Comparison of ENCODE assay signal across 1 cellular context in genomic region chr3:58332575-58333179, GRCh38.
TF ChIP-seq lines count a peak whose summit lies in the region.

TSS of gene PXK (plus strand) at chr3:58332892. CDS start at chr3:58332989, 97 bp downstream.

TF ChIP-seq in GM12878, 131 proteins besides CTCF, POLR2A, EP300 and RAD21 (continued from another document):
- TF ChIP-seq, protein P1, sequence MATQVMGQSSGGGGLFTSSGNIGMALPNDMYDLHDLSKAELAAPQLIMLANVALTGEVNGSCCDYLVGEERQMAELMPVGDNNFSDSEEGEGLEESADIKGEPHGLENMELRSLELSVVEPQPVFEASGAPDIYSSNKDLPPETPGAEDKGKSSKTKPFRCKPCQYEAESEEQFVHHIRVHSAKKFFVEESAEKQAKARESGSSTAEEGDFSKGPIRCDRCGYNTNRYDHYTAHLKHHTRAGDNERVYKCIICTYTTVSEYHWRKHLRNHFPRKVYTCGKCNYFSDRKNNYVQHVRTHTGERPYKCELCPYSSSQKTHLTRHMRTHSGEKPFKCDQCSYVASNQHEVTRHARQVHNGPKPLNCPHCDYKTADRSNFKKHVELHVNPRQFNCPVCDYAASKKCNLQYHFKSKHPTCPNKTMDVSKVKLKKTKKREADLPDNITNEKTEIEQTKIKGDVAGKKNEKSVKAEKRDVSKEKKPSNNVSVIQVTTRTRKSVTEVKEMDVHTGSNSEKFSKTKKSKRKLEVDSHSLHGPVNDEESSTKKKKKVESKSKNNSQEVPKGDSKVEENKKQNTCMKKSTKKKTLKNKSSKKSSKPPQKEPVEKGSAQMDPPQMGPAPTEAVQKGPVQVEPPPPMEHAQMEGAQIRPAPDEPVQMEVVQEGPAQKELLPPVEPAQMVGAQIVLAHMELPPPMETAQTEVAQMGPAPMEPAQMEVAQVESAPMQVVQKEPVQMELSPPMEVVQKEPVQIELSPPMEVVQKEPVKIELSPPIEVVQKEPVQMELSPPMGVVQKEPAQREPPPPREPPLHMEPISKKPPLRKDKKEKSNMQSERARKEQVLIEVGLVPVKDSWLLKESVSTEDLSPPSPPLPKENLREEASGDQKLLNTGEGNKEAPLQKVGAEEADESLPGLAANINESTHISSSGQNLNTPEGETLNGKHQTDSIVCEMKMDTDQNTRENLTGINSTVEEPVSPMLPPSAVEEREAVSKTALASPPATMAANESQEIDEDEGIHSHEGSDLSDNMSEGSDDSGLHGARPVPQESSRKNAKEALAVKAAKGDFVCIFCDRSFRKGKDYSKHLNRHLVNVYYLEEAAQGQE (IDR thresholded peaks at IDR 0.05; ENCODE audit: low read depth, low read length) = 0 out of 2 replicates have a peak, but pooled peaks have one; percentile 3
- TF ChIP-seq MEF2A (IDR thresholded peaks at IDR 0.05; ENCODE audit: insufficient read depth, low read depth, low read length) (peak; percentile 64), TAF1 (IDR thresholded peaks at IDR 0.05; ENCODE audit: borderline replicate concordance, low read depth, low read length) (peak; percentile 78; the same call in 1 of the 2 replicates), EED (IDR thresholded peaks at IDR 0.05; ENCODE audit: low read depth) (0 out of 2 replicates have a peak, but pooled peaks have one; percentile 38), CHD2 (IDR thresholded peaks at IDR 0.05; ENCODE audit: borderline replicate concordance, low read depth, low read length) (0 out of 2 replicates have a peak, but pooled peaks have one; percentile 49), CREB1 (IDR thresholded peaks at IDR 0.05; ENCODE audit: low read depth) (peak; percentile 81; the same call in 1 of the 2 replicates), CBX5 (IDR thresholded peaks at IDR 0.05; ENCODE audit: low read depth) (peak; percentile 95), ZNF384 (IDR thresholded peaks at IDR 0.05; ENCODE audit: borderline replicate concordance, low read depth, low read length) (no peak), ETV6 (conservative IDR thresholded peaks at IDR 0.05 in 1 of 2, IDR thresholded peaks at IDR 0.05 in 1 of 2; ENCODE audit: borderline replicate concordance in 1 of 2, low read depth in 1 of 2) (peak in 1 of 2 experiments; percentile 39; a peak in 1 of 4 replicates), ATF7 (IDR thresholded peaks at IDR 0.05; ENCODE audit: low read depth) (no peak), ZNF217 (IDR thresholded peaks at IDR 0.05) (peak; percentile 94), SP1 (IDR thresholded peaks at IDR 0.05; ENCODE audit: low read depth, low read length) (peak; percentile 94), DPF2 (IDR thresholded peaks at IDR 0.05) (peak; percentile 94), ESRRA (IDR thresholded peaks at IDR 0.05; ENCODE audit: low read length) (no peak), EGR1 (IDR thresholded peaks at IDR 0.05; ENCODE audit: borderline replicate concordance in 1 of 2, low read depth in 2 of 2, low read length in 2 of 2) (peak in 1 of 2 experiments; percentile 98; a peak in 2 of 3 replicates), HDAC2 (IDR thresholded peaks at IDR 0.05) (no peak), BCL11A (IDR thresholded peaks at IDR 0.05; ENCODE audit: low read depth, low read length) (no peak), POLR2AphosphoS5 (IDR thresholded peaks at IDR 0.05; ENCODE audit: low read length) (no peak), KDM1A (IDR thresholded peaks at IDR 0.05; ENCODE audit: borderline replicate concordance) (no peak), PAX5 (IDR thresholded peaks at IDR 0.05; ENCODE audit: borderline replicate concordance, low read depth, low read length) (peak; percentile 32; the same call in 1 of the 2 replicates), MYC (IDR thresholded peaks at IDR 0.05; ENCODE audit: insufficient read depth, insufficient read length, insufficient replicate concordance, low read length, severe bottlenecking) (peak; percentile 64), RB1 (IDR thresholded peaks at IDR 0.05; ENCODE audit: borderline replicate concordance) (peak; percentile 97), BACH1 (IDR thresholded peaks at IDR 0.05; ENCODE audit: borderline replicate concordance) (peak; percentile 97), EZH2 (IDR thresholded peaks at IDR 0.05; ENCODE audit: borderline replicate concordance, control insufficient read depth, low read depth, low read length) (no peak), BHLHE40 (IDR thresholded peaks at IDR 0.05; ENCODE audit: borderline replicate concordance in 1 of 2, low read depth in 2 of 2, low read length in 1 of 2) (peak; percentile 80 to 95; a peak in 3 of 4 replicates)
- TF ChIP-seq, protein P2, sequence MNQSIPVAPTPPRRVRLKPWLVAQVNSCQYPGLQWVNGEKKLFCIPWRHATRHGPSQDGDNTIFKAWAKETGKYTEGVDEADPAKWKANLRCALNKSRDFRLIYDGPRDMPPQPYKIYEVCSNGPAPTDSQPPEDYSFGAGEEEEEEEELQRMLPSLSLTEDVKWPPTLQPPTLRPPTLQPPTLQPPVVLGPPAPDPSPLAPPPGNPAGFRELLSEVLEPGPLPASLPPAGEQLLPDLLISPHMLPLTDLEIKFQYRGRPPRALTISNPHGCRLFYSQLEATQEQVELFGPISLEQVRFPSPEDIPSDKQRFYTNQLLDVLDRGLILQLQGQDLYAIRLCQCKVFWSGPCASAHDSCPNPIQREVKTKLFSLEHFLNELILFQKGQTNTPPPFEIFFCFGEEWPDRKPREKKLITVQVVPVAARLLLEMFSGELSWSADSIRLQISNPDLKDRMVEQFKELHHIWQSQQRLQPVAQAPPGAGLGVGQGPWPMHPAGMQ (IDR thresholded peaks at IDR 0.05; ENCODE audit: borderline replicate concordance) = no peak
- TF ChIP-seq, protein P3, sequence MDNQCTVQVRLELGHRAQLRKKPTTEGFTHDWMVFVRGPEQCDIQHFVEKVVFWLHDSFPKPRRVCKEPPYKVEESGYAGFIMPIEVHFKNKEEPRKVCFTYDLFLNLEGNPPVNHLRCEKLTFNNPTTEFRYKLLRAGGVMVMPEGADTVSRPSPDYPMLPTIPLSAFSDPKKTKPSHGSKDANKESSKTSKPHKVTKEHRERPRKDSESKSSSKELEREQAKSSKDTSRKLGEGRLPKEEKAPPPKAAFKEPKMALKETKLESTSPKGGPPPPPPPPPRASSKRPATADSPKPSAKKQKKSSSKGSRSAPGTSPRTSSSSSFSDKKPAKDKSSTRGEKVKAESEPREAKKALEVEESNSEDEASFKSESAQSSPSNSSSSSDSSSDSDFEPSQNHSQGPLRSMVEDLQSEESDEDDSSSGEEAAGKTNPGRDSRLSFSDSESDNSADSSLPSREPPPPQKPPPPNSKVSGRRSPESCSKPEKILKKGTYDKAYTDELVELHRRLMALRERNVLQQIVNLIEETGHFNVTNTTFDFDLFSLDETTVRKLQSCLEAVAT (IDR thresholded peaks at IDR 0.05) = no peak
- TF ChIP-seq, protein P4, sequence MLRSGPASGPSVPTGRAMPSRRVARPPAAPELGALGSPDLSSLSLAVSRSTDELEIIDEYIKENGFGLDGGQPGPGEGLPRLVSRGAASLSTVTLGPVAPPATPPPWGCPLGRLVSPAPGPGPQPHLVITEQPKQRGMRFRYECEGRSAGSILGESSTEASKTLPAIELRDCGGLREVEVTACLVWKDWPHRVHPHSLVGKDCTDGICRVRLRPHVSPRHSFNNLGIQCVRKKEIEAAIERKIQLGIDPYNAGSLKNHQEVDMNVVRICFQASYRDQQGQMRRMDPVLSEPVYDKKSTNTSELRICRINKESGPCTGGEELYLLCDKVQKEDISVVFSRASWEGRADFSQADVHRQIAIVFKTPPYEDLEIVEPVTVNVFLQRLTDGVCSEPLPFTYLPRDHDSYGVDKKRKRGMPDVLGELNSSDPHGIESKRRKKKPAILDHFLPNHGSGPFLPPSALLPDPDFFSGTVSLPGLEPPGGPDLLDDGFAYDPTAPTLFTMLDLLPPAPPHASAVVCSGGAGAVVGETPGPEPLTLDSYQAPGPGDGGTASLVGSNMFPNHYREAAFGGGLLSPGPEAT (IDR thresholded peaks at IDR 0.05; ENCODE audit: low read depth) = peak; percentile 76
- TF ChIP-seq, protein P5, sequence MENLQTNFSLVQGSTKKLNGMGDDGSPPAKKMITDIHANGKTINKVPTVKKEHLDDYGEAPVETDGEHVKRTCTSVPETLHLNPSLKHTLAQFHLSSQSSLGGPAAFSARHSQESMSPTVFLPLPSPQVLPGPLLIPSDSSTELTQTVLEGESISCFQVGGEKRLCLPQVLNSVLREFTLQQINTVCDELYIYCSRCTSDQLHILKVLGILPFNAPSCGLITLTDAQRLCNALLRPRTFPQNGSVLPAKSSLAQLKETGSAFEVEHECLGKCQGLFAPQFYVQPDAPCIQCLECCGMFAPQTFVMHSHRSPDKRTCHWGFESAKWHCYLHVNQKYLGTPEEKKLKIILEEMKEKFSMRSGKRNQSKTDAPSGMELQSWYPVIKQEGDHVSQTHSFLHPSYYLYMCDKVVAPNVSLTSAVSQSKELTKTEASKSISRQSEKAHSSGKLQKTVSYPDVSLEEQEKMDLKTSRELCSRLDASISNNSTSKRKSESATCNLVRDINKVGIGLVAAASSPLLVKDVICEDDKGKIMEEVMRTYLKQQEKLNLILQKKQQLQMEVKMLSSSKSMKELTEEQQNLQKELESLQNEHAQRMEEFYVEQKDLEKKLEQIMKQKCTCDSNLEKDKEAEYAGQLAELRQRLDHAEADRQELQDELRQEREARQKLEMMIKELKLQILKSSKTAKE (IDR thresholded peaks at IDR 0.05; ENCODE audit: low read depth, poor library complexity, severe bottlenecking) = no peak
- TF ChIP-seq, protein P6, sequence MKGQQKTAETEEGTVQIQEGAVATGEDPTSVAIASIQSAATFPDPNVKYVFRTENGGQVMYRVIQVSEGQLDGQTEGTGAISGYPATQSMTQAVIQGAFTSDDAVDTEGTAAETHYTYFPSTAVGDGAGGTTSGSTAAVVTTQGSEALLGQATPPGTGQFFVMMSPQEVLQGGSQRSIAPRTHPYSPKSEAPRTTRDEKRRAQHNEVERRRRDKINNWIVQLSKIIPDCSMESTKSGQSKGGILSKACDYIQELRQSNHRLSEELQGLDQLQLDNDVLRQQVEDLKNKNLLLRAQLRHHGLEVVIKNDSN (IDR thresholded peaks at IDR 0.05; ENCODE audit: borderline replicate concordance, extremely low read length, insufficient read depth, low read depth, low read length) = peak; percentile 35
- TF ChIP-seq, protein P7, sequence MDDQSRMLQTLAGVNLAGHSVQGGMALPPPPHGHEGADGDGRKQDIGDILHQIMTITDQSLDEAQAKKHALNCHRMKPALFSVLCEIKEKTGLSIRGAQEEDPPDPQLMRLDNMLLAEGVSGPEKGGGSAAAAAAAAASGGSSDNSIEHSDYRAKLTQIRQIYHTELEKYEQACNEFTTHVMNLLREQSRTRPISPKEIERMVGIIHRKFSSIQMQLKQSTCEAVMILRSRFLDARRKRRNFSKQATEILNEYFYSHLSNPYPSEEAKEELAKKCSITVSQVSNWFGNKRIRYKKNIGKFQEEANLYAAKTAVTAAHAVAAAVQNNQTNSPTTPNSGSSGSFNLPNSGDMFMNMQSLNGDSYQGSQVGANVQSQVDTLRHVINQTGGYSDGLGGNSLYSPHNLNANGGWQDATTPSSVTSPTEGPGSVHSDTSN (IDR thresholded peaks at IDR 0.05; ENCODE audit: insufficient replicate concordance, low read depth, low read length) = peak; percentile 35
- TF ChIP-seq, protein P8, sequence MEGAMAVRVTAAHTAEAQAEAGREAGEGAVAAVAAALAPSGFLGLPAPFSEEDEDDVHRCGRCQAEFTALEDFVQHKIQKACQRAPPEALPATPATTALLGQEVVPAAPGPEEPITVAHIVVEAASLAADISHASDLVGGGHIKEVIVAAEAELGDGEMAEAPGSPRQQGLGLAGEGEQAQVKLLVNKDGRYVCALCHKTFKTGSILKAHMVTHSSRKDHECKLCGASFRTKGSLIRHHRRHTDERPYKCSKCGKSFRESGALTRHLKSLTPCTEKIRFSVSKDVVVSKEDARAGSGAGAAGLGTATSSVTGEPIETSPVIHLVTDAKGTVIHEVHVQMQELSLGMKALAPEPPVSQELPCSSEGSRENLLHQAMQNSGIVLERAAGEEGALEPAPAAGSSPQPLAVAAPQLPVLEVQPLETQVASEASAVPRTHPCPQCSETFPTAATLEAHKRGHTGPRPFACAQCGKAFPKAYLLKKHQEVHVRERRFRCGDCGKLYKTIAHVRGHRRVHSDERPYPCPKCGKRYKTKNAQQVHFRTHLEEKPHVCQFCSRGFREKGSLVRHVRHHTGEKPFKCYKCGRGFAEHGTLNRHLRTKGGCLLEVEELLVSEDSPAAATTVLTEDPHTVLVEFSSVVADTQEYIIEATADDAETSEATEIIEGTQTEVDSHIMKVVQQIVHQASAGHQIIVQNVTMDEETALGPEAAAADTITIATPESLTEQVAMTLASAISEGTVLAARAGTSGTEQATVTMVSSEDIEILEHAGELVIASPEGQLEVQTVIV (IDR thresholded peaks at IDR 0.05; ENCODE audit: borderline replicate concordance, partially characterized antibody) = peak; percentile 61
